ENCODE assay signal across 1 cellular context in genomic region chr5:179820483-179821297, GRCh38.
TF ChIP-seq lines count a peak whose summit lies in the region.

TSS of gene SQSTM1 (plus strand) at chr5:179820905. CDS start at chr5:179820937, 32 bp downstream.

TF ChIP-seq in K562, 482 proteins besides CTCF, POLR2A, EP300 and RAD21 (continued from another document and continues in another):
- no peak for TF ChIP-seq GTF3C2 (IDR thresholded peaks at IDR 0.05; ENCODE audit: borderline replicate concordance, extremely low read depth, insufficient read length)
- peak; percentile 4; the same call in 1 of the 2 replicates for TF ChIP-seq CEBPG (CRISPR knock-in tag; IDR thresholded peaks at IDR 0.05)
- no peak for TF ChIP-seq CEBPG (tag; conservative IDR thresholded peaks at IDR 0.05 in 1 of 2, IDR thresholded peaks at IDR 0.05 in 1 of 2)
- peak; percentile 97 for TF ChIP-seq POLR2AphosphoS5 (IDR thresholded peaks at IDR 0.05; ENCODE audit: control insufficient read depth, insufficient read depth, low read depth, low read length)
- no peak for TF ChIP-seq ZNF121 (CRISPR knock-in tag; conservative IDR thresholded peaks at IDR 0.05)
- TF ChIP-seq CTCFL (IDR thresholded peaks at IDR 0.05; ENCODE audit: borderline replicate concordance, insufficient read depth, low read depth, low read length, poor library complexity, severe bottlenecking): peak; percentile 76
- TF ChIP-seq ZNF23 (CRISPR knock-in tag; IDR thresholded peaks at IDR 0.05): no peak
- peak; percentile 52 for TF ChIP-seq CREB1 (IDR thresholded peaks at IDR 0.05)
- TF ChIP-seq CREB1 (CRISPR knock-in tag; IDR thresholded peaks at IDR 0.05): peak; percentile 72; the same call in 1 of the 2 replicates
- no peak for TF ChIP-seq HDAC3 (IDR thresholded peaks at IDR 0.05; ENCODE audit: borderline replicate concordance, partially characterized antibody)
- no peak for TF ChIP-seq TFE3 (CRISPR knock-in tag; IDR thresholded peaks at IDR 0.05)
- TF ChIP-seq ZFP1 (CRISPR knock-in tag; IDR thresholded peaks at IDR 0.05): no peak; the same call in 1 of the 2 replicates
- peak; percentile 95 for TF ChIP-seq SMAD1 (IDR thresholded peaks at IDR 0.05; ENCODE audit: low read depth, low read length, partially characterized antibody)
- TF ChIP-seq PCBP1 (IDR thresholded peaks at IDR 0.05; ENCODE audit: low read depth, low read length, poor library complexity, severe bottlenecking): no peak
- no peak for TF ChIP-seq ESRRB (CRISPR knock-in tag; IDR thresholded peaks at IDR 0.05; ENCODE audit: borderline replicate concordance)
- TF ChIP-seq ZNF449 (CRISPR knock-in tag; IDR thresholded peaks at IDR 0.05): no peak
- no peak for TF ChIP-seq RBM25 (IDR thresholded peaks at IDR 0.05; ENCODE audit: low read depth, low read length, severe bottlenecking)
- TF ChIP-seq SOX6 (IDR thresholded peaks at IDR 0.05): no peak
- TF ChIP-seq CTBP1 (IDR thresholded peaks at IDR 0.05; ENCODE audit: borderline replicate concordance): peak; percentile 80; the same call in 1 of the 2 replicates
- peak; percentile 79; the same call in 1 of the 2 replicates for TF ChIP-seq GTF2F1 (IDR thresholded peaks at IDR 0.05; ENCODE audit: low read depth, low read length)
- TF ChIP-seq ETS1 (conservative IDR thresholded peaks at IDR 0.05; ENCODE audit: control insufficient read depth, low read depth, low read length): peak; percentile 30
- no peak for TF ChIP-seq FOXA1 (IDR thresholded peaks at IDR 0.05; ENCODE audit: borderline replicate concordance)
- no peak for TF ChIP-seq TCFL5 (CRISPR knock-in tag; conservative IDR thresholded peaks at IDR 0.05)
- no peak for TF ChIP-seq KLF16 (IDR thresholded peaks at IDR 0.05)
- TF ChIP-seq ZNF444 (CRISPR knock-in tag; IDR thresholded peaks at IDR 0.05): no peak
- no peak for TF ChIP-seq MCM3 (IDR thresholded peaks at IDR 0.05)
- no peak for TF ChIP-seq ZNF561 (CRISPR knock-in tag; conservative IDR thresholded peaks at IDR 0.05)
- peak; percentile 66 for TF ChIP-seq RBM22 (IDR thresholded peaks at IDR 0.05; ENCODE audit: low read depth, low read length, poor library complexity, severe bottlenecking)
- no peak for TF ChIP-seq ARID2 (IDR thresholded peaks at IDR 0.05)
- TF ChIP-seq ZNF655 (CRISPR knock-in tag; IDR thresholded peaks at IDR 0.05): no peak
- no peak for TF ChIP-seq NCOA6 (IDR thresholded peaks at IDR 0.05)
- no peak for TF ChIP-seq SIX5 (IDR thresholded peaks at IDR 0.05; ENCODE audit: borderline replicate concordance in 1 of 2, insufficient read depth in 1 of 2, low read depth in 1 of 2, low read length in 2 of 2)
- TF ChIP-seq L3MBTL2 (IDR thresholded peaks at IDR 0.05): peak; percentile 28; the same call in 1 of the 2 replicates
- no peak for TF ChIP-seq E4F1 (CRISPR knock-in tag; IDR thresholded peaks at IDR 0.05; ENCODE audit: borderline replicate concordance)
- no peak for TF ChIP-seq KLF10 (CRISPR knock-in tag; IDR thresholded peaks at IDR 0.05)
- TF ChIP-seq ZFPM2 (CRISPR knock-in tag; IDR thresholded peaks at IDR 0.05): no peak
- TF ChIP-seq ZNF707 (CRISPR knock-in tag; conservative IDR thresholded peaks at IDR 0.05): no peak
- no peak for TF ChIP-seq FOXJ3 (CRISPR knock-in tag; IDR thresholded peaks at IDR 0.05)
- TF ChIP-seq FOXK1 (CRISPR knock-in tag; IDR thresholded peaks at IDR 0.05; ENCODE audit: borderline replicate concordance): no peak
- no peak for TF ChIP-seq DACH1 (IDR thresholded peaks at IDR 0.05; ENCODE audit: partially characterized antibody)
